ENCODE assay signal across 1 cellular context in the genomic region with DNA sequence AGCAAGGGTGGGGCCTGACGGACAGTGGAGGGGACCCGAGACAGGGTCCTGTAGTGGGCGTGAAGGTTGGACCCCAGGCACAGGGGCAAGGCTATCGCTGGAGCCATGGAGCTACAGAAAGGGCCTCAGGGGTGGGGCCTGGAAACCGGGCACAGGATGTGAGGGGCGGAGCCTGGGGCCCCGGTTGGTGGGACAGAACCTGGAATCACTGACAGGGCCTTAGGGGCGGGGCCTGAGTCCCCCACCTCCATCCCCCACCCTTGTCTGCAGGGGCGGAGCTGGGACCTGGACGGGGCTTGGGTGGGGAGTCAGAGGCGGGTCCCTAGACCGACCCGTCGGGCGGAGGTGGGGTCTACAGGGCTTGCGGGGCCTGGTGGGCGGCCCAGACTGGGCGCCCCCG.
TF ChIP-seq lines count a peak whose summit lies in the region.

No MANE protein-coding gene starts in this region.

TF ChIP-seq in IMR-90, 13 proteins besides CTCF, POLR2A, EP300 and RAD21 (continued from another document):
- TF ChIP-seq FOS (IDR thresholded peaks at IDR 0.05; ENCODE audit: low read depth, low read length) (no peak), SMC3 (IDR thresholded peaks at IDR 0.05; ENCODE audit: low read depth, low read length) (no peak), NFE2L2 (IDR thresholded peaks at IDR 0.05; ENCODE audit: low read depth, low read length) (no peak), MXI1 (IDR thresholded peaks at IDR 0.05; ENCODE audit: borderline replicate concordance, low read depth, low read length) (no peak)
- TF ChIP-seq, protein P1, sequence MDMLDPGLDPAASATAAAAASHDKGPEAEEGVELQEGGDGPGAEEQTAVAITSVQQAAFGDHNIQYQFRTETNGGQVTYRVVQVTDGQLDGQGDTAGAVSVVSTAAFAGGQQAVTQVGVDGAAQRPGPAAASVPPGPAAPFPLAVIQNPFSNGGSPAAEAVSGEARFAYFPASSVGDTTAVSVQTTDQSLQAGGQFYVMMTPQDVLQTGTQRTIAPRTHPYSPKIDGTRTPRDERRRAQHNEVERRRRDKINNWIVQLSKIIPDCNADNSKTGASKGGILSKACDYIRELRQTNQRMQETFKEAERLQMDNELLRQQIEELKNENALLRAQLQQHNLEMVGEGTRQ (IDR thresholded peaks at IDR 0.05; ENCODE audit: low read depth, low read length), result no peak
